ENCODE assay signal across 16 cellular contexts in the genomic region with DNA sequence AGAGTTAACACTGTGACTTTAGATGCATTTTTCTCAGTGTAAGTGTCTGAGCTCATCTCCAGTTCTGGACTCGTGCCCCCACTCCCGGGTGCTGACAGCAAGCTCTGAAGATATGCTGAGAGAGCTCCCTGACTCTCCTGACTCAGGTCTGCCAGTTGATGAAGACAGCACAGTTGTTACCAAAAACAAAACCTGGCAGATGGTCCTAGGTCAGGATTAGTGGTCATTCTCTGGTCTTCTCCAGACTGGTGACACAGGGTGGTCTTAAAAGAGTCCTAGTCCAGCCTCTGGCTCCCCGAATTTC. TPM values are rescaled to one million over a fixed set of nuclear protein-coding genes. Genes with fewer than 3 reads are reported as not detected.
DNase-seq lines count a peak whose midpoint lies in the region; TF ChIP-seq lines count a peak whose summit lies in the region.
"Had no signal": no experiment of that assay in that cellular context is flagged by ENCODE, and none has a peak within 500 bp of the region (broad histone marks: within the 10 kb centered on the region; RNA-seq: fewer than 3 reads in every experiment).

No MANE protein-coding gene starts in this region.

- no peaks in the 10 kb centered on the region for H3K9me2 ChIP-seq in OCI-LY1 (ENCODE audit: low read depth, low read length)

- no peaks in the 10 kb centered on the region for H3K27me3 Mint-ChIP-seq in activated naive CD4-positive, alpha-beta T cell treated with anti-CD3 and anti-CD28 coated beads, Interleukin-2, amount 50 U/mL, for 24 hours
- no peaks in the 10 kb centered on the region for H3K27me3 Mint-ChIP-seq in chondrocyte (ENCODE audit: low read depth)

- peaks cover 53% of the 10 kb centered on the region for H3K4me1 ChIP-seq in OCI-LY1 (ENCODE audit: insufficient read depth, low read length, severe bottlenecking)

- no peak overlapping the region for H3K9ac ChIP-seq in OCI-LY1 (ENCODE audit: low read length)

- H3K27ac ChIP-seq in OCI-LY1 (ENCODE audit: low read depth, low read length, poor library complexity, severe bottlenecking) = peak overlapping the region; percentile 22
- H3K27ac ChIP-seq: foreskin keratinocyte, HL-60, RWPE1, upper lobe of left lung had no signal

- H3K9me3 ChIP-seq in OCI-LY1 (ENCODE audit: low read length) = no peaks in the 10 kb centered on the region
- H3K9me3 ChIP-seq: upper lobe of left lung had no signal

- no peak for DNase-seq in activated naive CD4-positive, alpha-beta T cell (lab: John Stamatoyannopoulos, UW)
- no peak for DNase-seq in chondrocyte (ENCODE audit: low spot score)
- peak; percentile 28 for DNase-seq in stromal cell of bone marrow (ENCODE audit: low read depth)
- no peak for DNase-seq in GM10248 (ENCODE audit: extremely low spot score)
- no peak for DNase-seq in NCI-H1092 treated with DMSO at 0.1 percent for 48 hours (lab: John Stamatoyannopoulos, UW)
- no peak for DNase-seq in HT-29 (ENCODE audit: low spot score)
- DNase-seq: aorta, GOT3, NCI-H187 treated with DMSO at 0.1 percent for 48 hours had no signal

- no peak overlapping the region for H3K27ac Mint-ChIP-seq in activated naive CD4-positive, alpha-beta T cell treated with anti-CD3 and anti-CD28 coated beads, Interleukin-2, amount 50 U/mL, for 24 hours
- H3K27ac Mint-ChIP-seq in chondrocyte (ENCODE audit: unreplicated experiment) = peak overlapping the region; percentile 45

- peaks cover 5% of the 10 kb centered on the region; the same call in 1 of the 2 replicates for H3K36me3 ChIP-seq in OCI-LY1 (ENCODE audit: insufficient read depth, low read length)
- H3K36me3 ChIP-seq: upper lobe of left lung had no signal

- POLR2A ChIA-PET in GM10248 (lab: Yijun Ruan, JAX) = no interaction called here

- no peaks in the 10 kb centered on the region for H3K27me3 ChIP-seq in OCI-LY1 (ENCODE audit: insufficient read depth, low read length)
- H3K27me3 ChIP-seq: foreskin keratinocyte, upper lobe of left lung had no signal

- H2AFZ ChIP-seq in OCI-LY1 (ENCODE audit: low read length) = no peak overlapping the region

- peaks cover 48% of the 10 kb centered on the region for H3K4me1 Mint-ChIP-seq in activated naive CD4-positive, alpha-beta T cell treated with anti-CD3 and anti-CD28 coated beads, Interleukin-2, amount 50 U/mL, for 24 hours
- H3K4me1 Mint-ChIP-seq in chondrocyte (ENCODE audit: low read depth) = peaks cover 14% of the 10 kb centered on the region

- CTCF ChIA-PET in GM10248 (lab: Yijun Ruan, JAX) = interaction anchor here (0.6 to 3.7 kb wide), 18 partner anchors 8 to 300 kb away, joined by 3 to 26 read pairs (median 4); no protein-coding TSS in a partner anchor

- no peaks in the 10 kb centered on the region for H3K36me3 Mint-ChIP-seq in activated naive CD4-positive, alpha-beta T cell treated with anti-CD3 and anti-CD28 coated beads, Interleukin-2, amount 50 U/mL, for 24 hours
- H3K36me3 Mint-ChIP-seq in chondrocyte (ENCODE audit: low read depth) = no peaks in the 10 kb centered on the region

- H3K4me3 Mint-ChIP-seq in activated naive CD4-positive, alpha-beta T cell treated with anti-CD3 and anti-CD28 coated beads, Interleukin-2, amount 50 U/mL, for 24 hours = peak overlapping the region; percentile 66
- no peak overlapping the region for H3K4me3 Mint-ChIP-seq in chondrocyte (ENCODE audit: unreplicated experiment)

- H3K4me2 ChIP-seq in OCI-LY1 (ENCODE audit: low read length) = no peak overlapping the region

- no peak overlapping the region for H3K4me3 ChIP-seq in OCI-LY1 (ENCODE audit: low read depth, low read length, poor library complexity, severe bottlenecking)
- H3K4me3 ChIP-seq: upper lobe of left lung had no signal

- H4K20me1 ChIP-seq in OCI-LY1 (ENCODE audit: insufficient read depth, low read length) = no peaks in the 10 kb centered on the region

- H3K9me3 Mint-ChIP-seq in activated naive CD4-positive, alpha-beta T cell treated with anti-CD3 and anti-CD28 coated beads, Interleukin-2, amount 50 U/mL, for 24 hours = no peaks in the 10 kb centered on the region
- no peaks in the 10 kb centered on the region for H3K9me3 Mint-ChIP-seq in chondrocyte (ENCODE audit: low read depth)

- no peaks in the 10 kb centered on the region for H3F3A ChIP-seq in OCI-LY1 (ENCODE audit: insufficient read depth, low read length)

- TF ChIP-seq CTCF in OCI-LY1 (IDR thresholded peaks at IDR 0.05; ENCODE audit: low read length) = no peak
- no peak for TF ChIP-seq CTCF in chondrocyte (IDR thresholded peaks at IDR 0.05)
- no peak for TF ChIP-seq CTCF in GM10248 (IDR thresholded peaks at IDR 0.05; ENCODE audit: control extremely low read depth, extremely low read depth, low read depth, missing control alignments)

- H3K79me2 ChIP-seq in OCI-LY1 (ENCODE audit: insufficient read depth, low read length) = no peaks in the 10 kb centered on the region

RNA-seq across cellular contexts. Expression of gene MIAT, which starts 8.6 kb away (rescaled TPM):
- total RNA-seq in chondrocyte = 2.5 to 6.2 TPM (median 3.5 TPM) in 3 replicates
- 0.23 and 0.31 TPM in 2 replicates for total RNA-seq in HT-29 (2014; rRNA removed; shearing (Covaris generic))

RNA-seq across cellular contexts. Expression of gene CRYBA4, which starts 44.2 kb away (rescaled TPM):
- not detected in 3 replicates for total RNA-seq in chondrocyte
- not detected in 2 replicates for total RNA-seq in HT-29 (2014; rRNA removed; shearing (Covaris generic))
- total RNA-seq: aorta, foreskin keratinocyte, LHCN-M2, upper lobe of left lung had no signal

RNA-seq across cellular contexts. Expression of gene CRYBB1, which starts 48.2 kb away (rescaled TPM):
- not detected in 3 replicates for total RNA-seq in chondrocyte
- not detected in 2 replicates for total RNA-seq in HT-29 (2014; rRNA removed; shearing (Covaris generic))
- total RNA-seq: foreskin keratinocyte, LHCN-M2 had no signal
